8 cellular contexts compared by ENCODE assay signal in genomic region chr5:37379100-37379628, GRCh38. TPM values are rescaled to one million over a fixed set of nuclear protein-coding genes. Genes with fewer than 3 reads are reported as not detected.
DNase-seq lines count a peak whose midpoint lies in the region; ATAC-seq, FAIRE-seq and TF ChIP-seq lines count a peak whose summit lies in the region.
"Not testable (repeated sequence)": the region's sequence is repeated elsewhere in the genome, so short reads cannot be mapped to it uniquely, and the experiment has no call there.

Gene WDR70, plus strand, starts transcription at chr5:37379318. Its CDS starts 50 bp downstream, at chr5:37379368.

- H3K36me3 Mint-ChIP-seq in activated CD8-positive, alpha-beta memory T cell treated with anti-CD3 and anti-CD28 coated beads, Interleukin-2, amount 10 ng/mL, durations not matched to agents 7 days and 5 days; mesothelial cell of epicardium: not testable (repeated sequence)

- not testable (repeated sequence) for H3K27me3 ChIP-seq in NT2/D1 (ENCODE audit: insufficient read depth, insufficient read length)

- not testable (repeated sequence) for H3K9me3 Mint-ChIP-seq in activated CD8-positive, alpha-beta memory T cell treated with anti-CD3 and anti-CD28 coated beads, Interleukin-2, amount 10 ng/mL, durations not matched to agents 7 days and 5 days (ENCODE audit: low read depth); mesothelial cell of epicardium

- peak within 1 kb of the TSS; percentile 63 for H3K4me3 ChIP-seq in NT2/D1 (ENCODE audit: insufficient read length, low read depth)

- peak within 1 kb of the TSS; percentile 96 for H3K4me3 Mint-ChIP-seq in activated CD8-positive, alpha-beta memory T cell treated with anti-CD3 and anti-CD28 coated beads, Interleukin-2, amount 10 ng/mL, durations not matched to agents 7 days and 5 days
- H3K4me3 Mint-ChIP-seq in mesothelial cell of epicardium, result peak within 1 kb of the TSS; percentile 98

- in situ Hi-C loops in Caki2 (cut with HindIII; ENCODE audit: low pct_unique_long_range_greater_than_20kb, low sequenced_read_pairs); endometrial microvascular endothelial cells (cut with HindIII; ENCODE audit: inconsistent ontology term, low pct_unique_long_range_greater_than_20kb, low sequenced_read_pairs): not testable (repeated sequence)

- peak; percentile 89 for DNase-seq in Caki2 (ENCODE audit: low read depth)
- DNase-seq in HTR-8/SVneo (ENCODE audit: insufficient read length, low spot score), result peak; percentile 88
- DNase-seq in NT2/D1 (ENCODE audit: low read depth, low spot score), result peak; percentile 63
- peak; percentile 87 for DNase-seq in activated CD8-positive, alpha-beta memory T cell treated with anti-CD3 and anti-CD28 coated beads, Interleukin-2, amount 10 ng/mL, durations not matched to agents 7 days and 5 days
- DNase-seq in mesothelial cell of epicardium (ENCODE audit: low spot score in 2 of 2, unreplicated experiment in 2 of 2), result peak; percentile 57 to 76
- DNase-seq in stimulated activated CD8-positive, alpha-beta memory T cell treated with anti-CD3 and anti-CD28 coated beads, Interleukin-15, amount 100 ng/mL, for 48 hours (ENCODE audit: low read depth in 2 of 2), result peak; percentile 77

- ATAC-seq in GM21367 (IDR thresholded peaks at IDR 0.05; ENCODE audit: unreplicated experiment), result peak; percentile 99
- ATAC-seq in activated CD8-positive, alpha-beta memory T cell treated with anti-CD3 and anti-CD28 coated beads, Interleukin-2, amount 10 ng/mL, durations not matched to agents 7 days and 5 days, result peak; percentile 99

- TF ChIP-seq CTCF in mesothelial cell of epicardium (IDR thresholded peaks at IDR 0.05; ENCODE audit: unreplicated experiment), result peak; percentile 40

- H3K4me1 ChIP-seq in NT2/D1 (ENCODE audit: insufficient read depth, insufficient read length), result not testable (repeated sequence)

- not testable (repeated sequence) for H3K36me3 ChIP-seq in NT2/D1 (ENCODE audit: insufficient read depth, insufficient read length, low read length)

- CTCF ChIA-PET in activated CD8-positive, alpha-beta memory T cell treated with anti-CD3 and anti-CD28 coated beads, Interleukin-2, amount 10 ng/mL, durations not matched to agents 7 days and 5 days (lab: Charles Lee), result interaction anchor here (0.7 to 2.2 kb wide), 7 partner anchors 8 to 639 kb away, joined by 3 to 7 read pairs (median 4); partner anchors contain the start of gene NUP155

- peak; percentile 97 for FAIRE-seq in HTR-8/SVneo (lab: Jason Lieb, UNC)

- H3K27me3 Mint-ChIP-seq in activated CD8-positive, alpha-beta memory T cell treated with anti-CD3 and anti-CD28 coated beads, Interleukin-2, amount 10 ng/mL, durations not matched to agents 7 days and 5 days; mesothelial cell of epicardium (ENCODE audit: low read depth): not testable (repeated sequence)

- H3K4me1 Mint-ChIP-seq in activated CD8-positive, alpha-beta memory T cell treated with anti-CD3 and anti-CD28 coated beads, Interleukin-2, amount 10 ng/mL, durations not matched to agents 7 days and 5 days, result peaks cover 14% of the 10 kb centered on the region
- H3K4me1 Mint-ChIP-seq in mesothelial cell of epicardium, result not testable (repeated sequence)

- not testable (repeated sequence) for H3K9me3 ChIP-seq in NT2/D1 (ENCODE audit: insufficient read depth, low read length)

- H3K9ac ChIP-seq in NT2/D1 (ENCODE audit: insufficient read length, low read depth), result peak within 1 kb of the TSS; percentile 79

- H3K27ac Mint-ChIP-seq in activated CD8-positive, alpha-beta memory T cell treated with anti-CD3 and anti-CD28 coated beads, Interleukin-2, amount 10 ng/mL, durations not matched to agents 7 days and 5 days, result peak within 1 kb of the TSS; percentile 88
- peak within 1 kb of the TSS; percentile 90 for H3K27ac Mint-ChIP-seq in mesothelial cell of epicardium

RNA-seq across cellular contexts. Expression of gene WDR70, which starts in this region (rescaled TPM):
- 20.0 and 25.8 TPM in 2 replicates for total RNA-seq in Caki2 (2014; rRNA removed; shearing (Covaris generic); ENCODE audit: low replicate concordance)
- 10 to 100 TPM; 39.1 to 39.3 TPM for total RNA-seq in activated CD8-positive, alpha-beta memory T cell treated with anti-CD3 and anti-CD28 coated beads, Interleukin-2, amount 10 ng/mL, durations not matched to agents 7 days and 5 days
- total RNA-seq in endometrial microvascular endothelial cells (ENCODE audit: inconsistent ontology term) (19.3 TPM), mesothelial cell of epicardium (43.3 to 47.8 TPM (median 47.1 TPM) in 3 replicates)

Comparison
In these comparisons a context has a peak if more than half of its experiments do, and no peak if none do; other contexts are left out.
1. Peak in every context shown above with its lines: DNase-seq, ATAC-seq and H3K4me3 ChIP-seq.